In the genomic region with DNA sequence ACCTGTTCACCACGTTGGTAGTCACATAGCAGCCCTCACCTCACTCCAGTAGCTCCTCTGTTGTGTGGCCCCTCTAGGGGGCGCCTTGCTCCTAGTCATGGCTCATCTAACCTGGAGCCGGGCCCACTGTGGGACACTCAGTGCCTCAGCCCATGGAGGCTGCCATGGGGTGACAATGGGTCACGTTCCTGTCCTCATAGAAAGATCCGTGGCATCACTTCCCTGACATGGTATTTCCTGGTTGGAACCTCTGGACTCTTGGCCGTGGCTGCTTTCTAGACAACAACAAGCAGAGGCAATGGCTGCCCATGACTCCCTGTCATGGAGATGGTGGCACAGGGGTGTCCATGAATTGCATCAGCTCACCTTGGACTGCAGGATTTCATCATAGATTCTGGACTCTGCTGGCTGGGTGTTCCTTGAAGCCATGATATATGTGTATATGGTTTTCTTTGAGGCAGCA, we compare ENCODE assay signal across 8 cellular contexts. TPM values are rescaled to one million over a fixed set of nuclear protein-coding genes. Genes with fewer than 3 reads are reported as not detected.
DNase-seq lines count a peak whose midpoint lies in the region; ATAC-seq and TF ChIP-seq lines count a peak whose summit lies in the region.

No MANE protein-coding gene starts in this region.

- intact Hi-C loops in transverse colon (cut with DNase I; ENCODE audit: low total_unique reads), result no loop called here

- H3K4me3 ChIP-seq in MM.1S (ENCODE audit: low read length) (no peak overlapping the region), transverse colon (no peak overlapping the region)

- H2AFZ ChIP-seq in MM.1S (ENCODE audit: low read length), result no peak overlapping the region

- H3K27ac ChIP-seq in 22Rv1 (no peak overlapping the region), MM.1S (ENCODE audit: low read length) (no peak overlapping the region), transverse colon (no peak overlapping the region)

- H3K4me3 Mint-ChIP-seq in memory B cell, result no peak overlapping the region

- no peaks in the 10 kb centered on the region for H3K4me1 ChIP-seq in MM.1S (ENCODE audit: low read length)
- H3K4me1 ChIP-seq in transverse colon, result no peaks in the 10 kb centered on the region

- H3K27ac Mint-ChIP-seq in memory B cell, result peak overlapping the region; percentile 50

- TF ChIP-seq EP300 in transverse colon (IDR thresholded peaks at IDR 0.05; ENCODE audit: low read depth), result no peak

- no peaks in the 10 kb centered on the region for H3K9me2 ChIP-seq in MM.1S (replicated peaks; ENCODE audit: insufficient read depth, low read length)

- no peaks in the 10 kb centered on the region for H3K79me2 ChIP-seq in MM.1S (ENCODE audit: low read length)

- peak; percentile 41; the same call in 1 of the 2 replicates for TF ChIP-seq CTCF in 22Rv1 (IDR thresholded peaks at IDR 0.05)
- peak; percentile 16; the same call in 1 of the 2 replicates for TF ChIP-seq CTCF in MM.1S (IDR thresholded peaks at IDR 0.05; ENCODE audit: low read length)
- no peak for TF ChIP-seq CTCF in transverse colon (IDR thresholded peaks at IDR 0.05)

- H3K9me3 Mint-ChIP-seq in memory B cell, result no peaks in the 10 kb centered on the region

- no peaks in the 10 kb centered on the region for H3K27me3 ChIP-seq in MM.1S (replicated peaks; ENCODE audit: insufficient read depth, low read length)
- H3K27me3 ChIP-seq in transverse colon, result no peaks in the 10 kb centered on the region

- no peaks in the 10 kb centered on the region for H3F3A ChIP-seq in MM.1S (ENCODE audit: insufficient read depth, low read length)

- TF ChIP-seq POLR2A in transverse colon (IDR thresholded peaks at IDR 0.05), result no peak

- in situ Hi-C loops in transverse colon (cut with MboI; ENCODE audit: low pct_ligation_motif_present in 1 of 4, low pct_unique_long_range_greater_than_20kb in 1 of 4, low sequenced_read_pairs in 3 of 4), result no loop called here

- DNase-seq in MM.1S (peak; percentile 3), memory B cell (ENCODE audit: low spot score in 2 of 2) (no peak), transverse colon (no peak), anterior cingulate cortex (lab: John Stamatoyannopoulos, UW) (no peak), NCI-H82 treated with DMSO at 0.1 percent for 48 hours (lab: John Stamatoyannopoulos, UW; ENCODE audit: unreplicated experiment) (no peak)
- DNase-seq in activated CD8-positive, alpha-beta memory T cell treated with anti-CD3 and anti-CD28 coated beads, Interleukin-2, amount 50 U/mL, for 4 hours, result peak; percentile 75

- H3K36me3 Mint-ChIP-seq in memory B cell, result peaks cover 24% of the 10 kb centered on the region

- H3K4me2 ChIP-seq in MM.1S (ENCODE audit: low read depth, low read length), result no peak overlapping the region

- H3K27me3 Mint-ChIP-seq in memory B cell, result no peaks in the 10 kb centered on the region

- no peak overlapping the region for H3K9ac ChIP-seq in MM.1S (ENCODE audit: low read length)

- no peak for ATAC-seq in memory B cell (ENCODE audit: low read depth)
- ATAC-seq in HG03175 (IDR thresholded peaks at IDR 0.05; ENCODE audit: unreplicated experiment), result no peak

- no peaks in the 10 kb centered on the region for H4K20me1 ChIP-seq in MM.1S (ENCODE audit: insufficient read depth, low read length)

- WGBS in transverse colon (ENCODE audit: low coverage in 1 of 2), 2 donors, result 76% methylated on average over 6 of the region's 6 CpGs; no CpG with 5 or more reads in 1 of the 2 donors

- peaks cover 63% of the 10 kb centered on the region for H3K4me1 Mint-ChIP-seq in memory B cell

- H3K36me3 ChIP-seq in MM.1S (replicated peaks; ENCODE audit: insufficient read depth, low read length), result no peaks in the 10 kb centered on the region
- H3K36me3 ChIP-seq in transverse colon, result no peaks in the 10 kb centered on the region

- H3K9me3 ChIP-seq in MM.1S (replicated peaks; ENCODE audit: insufficient read depth, low read length), result no peaks in the 10 kb centered on the region
- no peaks in the 10 kb centered on the region for H3K9me3 ChIP-seq in transverse colon

RNA-seq across cellular contexts. Expression of a gene that starts 27.5 kb away (rescaled TPM):
- 1 to 10 TPM in 2 of 4 donors, under 1 TPM in 1, not detected in 1; 0.60 to 6.7 (median 2.3) TPM for total RNA-seq in transverse colon

RNA-seq across cellular contexts. Expression of a gene that starts 28.7 kb away (rescaled TPM):
- total RNA-seq in transverse colon, result 1 to 10 TPM; 1.4 to 8.6 (median 5.8) TPM

Comparison
In these comparisons a context has a peak if more than half of its experiments do, and no peak if none do; other contexts are left out.
1. CTCF ChIP-seq: peak in 22Rv1 (single experiment) and MM.1S (single experiment); none in transverse colon (0 of 5).
2. DNase-seq: peak in MM.1S (single experiment) and activated CD8-positive, alpha-beta memory T cell treated with anti-CD3 and anti-CD28 coated beads, Interleukin-2, amount 50 U/mL, for 4 hours (single experiment); none in memory B cell (0 of 2), transverse colon (single experiment), anterior cingulate cortex (0 of 58) and NCI-H82 treated with DMSO at 0.1 percent for 48 hours (single experiment).